8 cellular contexts compared by ENCODE assay signal in the genomic region with DNA sequence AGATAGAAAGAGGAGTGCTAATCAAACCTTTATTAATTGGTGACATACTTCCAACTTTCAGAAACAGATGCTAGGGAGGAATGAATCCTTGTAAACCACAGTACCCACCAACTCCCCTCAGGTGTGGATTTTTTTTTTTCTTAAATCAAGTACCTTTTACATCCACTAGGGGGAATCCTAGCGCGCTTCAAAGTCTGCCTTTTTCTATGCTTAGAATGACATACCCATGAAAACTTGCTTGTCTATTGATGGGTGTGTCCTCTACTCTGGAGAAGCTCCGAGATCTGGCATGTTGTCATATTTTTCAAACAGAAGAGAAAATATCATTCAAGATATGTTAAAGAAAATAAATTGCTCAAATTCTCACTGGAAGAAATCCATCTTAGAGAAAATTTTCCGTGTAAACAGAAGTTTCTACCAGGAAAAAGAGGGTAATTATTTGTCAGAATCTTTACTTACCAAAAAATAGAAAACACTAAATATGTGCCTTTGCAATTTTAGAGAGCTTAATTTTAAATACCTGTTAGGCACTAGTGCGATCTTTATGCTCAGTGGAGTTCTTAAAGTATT. TPM values are rescaled to one million over a fixed set of nuclear protein-coding genes. Genes with fewer than 3 reads are reported as not detected.
DNase-seq lines count a peak whose midpoint lies in the region; ATAC-seq, FAIRE-seq and TF ChIP-seq lines count a peak whose summit lies in the region.

No MANE protein-coding gene starts in this region.

- H3K4me2 ChIP-seq in A549 = peak overlapping the region; percentile 63; the same call in 2 of the 3 replicates
- H3K4me2 ChIP-seq in K562 (ENCODE audit: insufficient read depth, low read length) = no peak overlapping the region

- H3K27me3 ChIP-seq in K562 (ENCODE audit: control insufficient read depth in 2 of 2, insufficient read depth in 2 of 2, low read length in 2 of 2) = peaks cover 5 to 11% of the 10 kb centered on the region in 2 experiments; a peak in 3 of 5 replicates

- H2AFZ ChIP-seq in K562 (ENCODE audit: low read depth, low read length) = no peak overlapping the region

- H3K27ac ChIP-seq in A549 (no peak overlapping the region), K562 (ENCODE audit: extremely low read depth, low read depth, low read length) (no peak overlapping the region)

- intact Hi-C loops in K562 (cut with micrococcal nuclease) = no loop called here

- WGBS in A549 (ENCODE audit: missing lambda C conversion rate) = 25% methylated on average over 5 of the region's 5 CpGs
- WGBS in K562 (ENCODE audit: insufficient coverage, low coverage, missing lambda C conversion rate) = 3% methylated on average over 5 of the region's 5 CpGs

- in situ Hi-C loops in K562 (cut with MboI) = no loop called here

- peak; percentile 51 for FAIRE-seq in A549 (lab: Jason Lieb, UNC)
- FAIRE-seq in K562 (lab: Jason Lieb, UNC) = peak; percentile 87

- H3K79me2 ChIP-seq in K562 (ENCODE audit: control insufficient read depth, insufficient read depth, low read length) = no peaks in the 10 kb centered on the region

- DNase-seq in A549 (ENCODE audit: low read depth in 1 of 2, low spot score in 1 of 2) (peak; percentile 71 to 75), GF-D8 (lab: John Stamatoyannopoulos, UW) (peak; percentile 7), NOMO-1 (lab: John Stamatoyannopoulos, UW; ENCODE audit: unreplicated experiment in 2 of 2) (peak; percentile 70 to 71), K562 (ENCODE audit: extremely low read depth in 1 of 4, low spot score in 3 of 4) (peak; percentile 56 to 73 (median 67)), iPS-NIHi7 (ENCODE audit: extremely low spot score) (peak; percentile 50)
- no peak for DNase-seq in stimulated activated naive B cell treated with anti-CD40 and anti-IgM and Interleukin-4, amounts not matched to agents 10 μg/mL and 1 μg/mL and 100 μg/mL, for 72 hours

- TF ChIP-seq CTCF in A549 (IDR thresholded peaks at IDR 0.05) (peak; percentile 84), K562 (IDR thresholded peaks at IDR 0.05 in 2 of 3, conservative IDR thresholded peaks at IDR 0.05 in 1 of 3; ENCODE audit: insufficient read depth in 2 of 3, low read depth in 1 of 3, low read length in 3 of 3) (peak; percentile 59 to 76 (median 64); a peak in 4 of 6 replicates)

- no peaks in the 10 kb centered on the region for H3K27me3 Mint-ChIP-seq in stimulated activated naive B cell treated with anti-CD40 and anti-IgM and Interleukin-4, amounts not matched to agents 10 μg/mL and 1 μg/mL and 100 μg/mL, for 72 hours

- no peaks in the 10 kb centered on the region for H3K36me3 ChIP-seq in K562 (ENCODE audit: control insufficient read depth, insufficient read depth, low read length)

- POLR2A ChIA-PET in A549 (lab: Yijun Ruan, JAX) = no interaction called here
- POLR2A ChIA-PET in K562 (lab: Yijun Ruan, JAX) = no interaction called here

- no peaks in the 10 kb centered on the region; the same call in 2 of the 3 replicates for H3K9me3 ChIP-seq in A549
- H3K9me3 ChIP-seq in K562 (replicated peaks; ENCODE audit: control insufficient read depth, insufficient read depth, low read depth, low read length) = no peaks in the 10 kb centered on the region

- peaks cover 0 to 3% of the 10 kb centered on the region in 2 donors for H3K36me3 Mint-ChIP-seq in stimulated activated naive B cell treated with anti-CD40 and anti-IgM and Interleukin-4, amounts not matched to agents 10 μg/mL and 1 μg/mL and 100 μg/mL, for 72 hours

- H3K9me1 ChIP-seq in K562 (ENCODE audit: control insufficient read depth, insufficient read depth, low read length) = no peaks in the 10 kb centered on the region

- BruUV-seq in K562 (replicated peaks; lab: Mats Ljungman, UMichigan) = no TSS peak

- H3K9ac ChIP-seq in K562 (ENCODE audit: insufficient read depth in 1 of 2, low read depth in 2 of 2, low read length in 2 of 2) = no peak overlapping the region

- peak; percentile 77 to 79 for TF ChIP-seq RAD21 in A549 (conservative IDR thresholded peaks at IDR 0.05 in 1 of 2, IDR thresholded peaks at IDR 0.05 in 1 of 2)
- TF ChIP-seq RAD21 in K562 (CRISPR knock-in tag; conservative IDR thresholded peaks at IDR 0.05 in 1 of 2, IDR thresholded peaks at IDR 0.05 in 1 of 2) = peak; percentile 60 to 78

- CTCF ChIA-PET in A549 (lab: Yijun Ruan, JAX) = interaction anchor here (0.5 to 3.5 kb wide), 31 partner anchors 9 to 1409 kb away, joined by 3 to 28 read pairs (median 4); partner anchors contain the start of gene NR2C1
- CTCF ChIA-PET in K562 (lab: Yijun Ruan, JAX; ENCODE audit: low intra/inter-chr PET ratio) = interaction anchor here (0.6 to 2.0 kb wide), 5 partner anchors 33 to 1417 kb away, joined by 3 to 15 read pairs (median 3); no protein-coding TSS in a partner anchor

- TF ChIP-seq POLR2A in A549 (IDR thresholded peaks at IDR 0.05; ENCODE audit: low read length) = no peak
- no peak for TF ChIP-seq POLR2A in K562 (conservative IDR thresholded peaks at IDR 0.05)

- H3K4me1 ChIP-seq in A549 (no peaks in the 10 kb centered on the region), K562 (replicated peaks in 1 of 2; ENCODE audit: control insufficient read depth in 2 of 2, insufficient read depth in 2 of 2, low read length in 2 of 2) (no peaks in the 10 kb centered on the region)

- H3K4me3 ChIP-seq in A549 = no peak overlapping the region
- no peak overlapping the region for H3K4me3 ChIP-seq in K562

- H3K9me3 Mint-ChIP-seq in stimulated activated naive B cell treated with anti-CD40 and anti-IgM and Interleukin-4, amounts not matched to agents 10 μg/mL and 1 μg/mL and 100 μg/mL, for 72 hours = peaks cover 0 to 3% of the 10 kb centered on the region in 2 donors

- TF ChIP-seq EP300 in A549 (IDR thresholded peaks at IDR 0.05) (no peak), K562 (IDR thresholded peaks at IDR 0.05; ENCODE audit: low read length) (no peak)

- H3K27ac Mint-ChIP-seq in stimulated activated naive B cell treated with anti-CD40 and anti-IgM and Interleukin-4, amounts not matched to agents 10 μg/mL and 1 μg/mL and 100 μg/mL, for 72 hours = no peak overlapping the region

- ATAC-seq in A549 (peak; percentile 82 to 91), HG03342 (IDR thresholded peaks at IDR 0.05; ENCODE audit: unreplicated experiment) (peak; percentile 71), K562 (peak; percentile 86), HG02852 (IDR thresholded peaks at IDR 0.05; ENCODE audit: unreplicated experiment) (no peak)
- peak; percentile 84 to 93 for ATAC-seq in stimulated activated naive B cell treated with anti-CD40 and anti-IgM and Interleukin-4, amounts not matched to agents 10 μg/mL and 1 μg/mL and 100 μg/mL, for 72 hours (replicated peaks)

- H3K4me3 Mint-ChIP-seq in stimulated activated naive B cell treated with anti-CD40 and anti-IgM and Interleukin-4, amounts not matched to agents 10 μg/mL and 1 μg/mL and 100 μg/mL, for 72 hours = no peak overlapping the region

- no peaks in the 10 kb centered on the region for H4K20me1 ChIP-seq in K562 (replicated peaks; ENCODE audit: control insufficient read depth, insufficient read depth, low read length)

- peaks cover 5 to 6% of the 10 kb centered on the region in 2 donors for H3K4me1 Mint-ChIP-seq in stimulated activated naive B cell treated with anti-CD40 and anti-IgM and Interleukin-4, amounts not matched to agents 10 μg/mL and 1 μg/mL and 100 μg/mL, for 72 hours

TF ChIP-seq in A549, 52 proteins besides CTCF, POLR2A, EP300 and RAD21:
- peak; percentile 87 for TF ChIP-seq SMC3 (IDR thresholded peaks at IDR 0.05)
- TF ChIP-seq BHLHE40 (IDR thresholded peaks at IDR 0.05; ENCODE audit: low read depth, low read length) = no peak

TF ChIP-seq in K562, 482 proteins besides CTCF, POLR2A, EP300 and RAD21 (continues in another document):
- no peak for TF ChIP-seq ZNF445 (CRISPR knock-in tag; IDR thresholded peaks at IDR 0.05; ENCODE audit: low read depth)
- no peak for TF ChIP-seq ZNF316 (IDR thresholded peaks at IDR 0.05)
- TF ChIP-seq ZNF449 (CRISPR knock-in tag; IDR thresholded peaks at IDR 0.05) = no peak
- TF ChIP-seq ZNF146 (CRISPR knock-in tag; IDR thresholded peaks at IDR 0.05; ENCODE audit: unreplicated experiment) = no peak
- TF ChIP-seq SRSF1 (IDR thresholded peaks at IDR 0.05; ENCODE audit: low read depth, low read length) = no peak
- no peak for TF ChIP-seq NCOA6 (IDR thresholded peaks at IDR 0.05)

RNA-seq across cellular contexts. Expression of gene PLXNC1, which starts 14.1 kb away (rescaled TPM):
- polyA plus RNA-seq in A549 (2011; rRNA removed) (0.50 and 1.4 TPM in 2 replicates), A549 (2017; fragmentation: RNase III; extraction: RNeasy Plus Mini Kit Qiagen cat#74134 plus additional on column Dnase treatment) (0.12 to 0.18 TPM (median 0.13 TPM) in 3 replicates), K562 (2011; rRNA removed) (0.12 and 0.53 TPM in 2 replicates), K562 (2014; fragmentation: Illumina TruSeq; extraction: Trizol) (0.21 and 0.44 TPM in 2 replicates), K562 (2014; fragmentation: Nextera tagmentation; extraction: Ambion mirVana) (under 1 TPM; 0.28 to 0.55 TPM), K562 (2014; rRNA removed) (0.08 TPM in 2 replicates)
- 0.01 and 0.05 TPM in 2 replicates for polyA plus RNA-seq in A549 (2012; cell fraction: cytosol; rRNA removed)
- polyA plus RNA-seq in A549 (2012; cell fraction: nucleus; rRNA removed) = 0.06 and 0.45 TPM in 2 replicates
- 1.1 and 1.2 TPM in 2 replicates for polyA minus RNA-seq in A549 (2011; rRNA and poly(A)+ RNA removed)
- total RNA-seq in K562 (2011; cell fraction: chromatin; rRNA removed; ENCODE audit: low replicate concordance) = 0.32 and 0.37 TPM in 2 replicates
- under 0.01 TPM in 1 of 2 replicates, not detected in the other for total RNA-seq in K562 (2011; cell fraction: nucleolus; rRNA removed)
- 0.23 and 0.29 TPM in 2 replicates for total RNA-seq in K562 (2011; cell fraction: nucleoplasm; rRNA removed)
- total RNA-seq in K562 (2014; rRNA removed) (0.14 and 0.16 TPM in 2 replicates), K562 (2014; rRNA removed; fragmentation: Illumina TruSeq; extraction: Trizol) (0.18 and 0.45 TPM in 2 replicates), K562 (2015; rRNA removed; fragmentation: Illumina TruSeq; extraction: Trizol) (0.30 and 0.87 TPM in 2 replicates), K562 (2021) (0.33 and 0.42 TPM in 2 replicates)
- polyA plus RNA-seq in K562 (2011; cell fraction: cytosol; rRNA removed) = 0.01 and 0.25 TPM in 2 replicates
- polyA plus RNA-seq in K562 (2011; cell fraction: nucleus; rRNA removed) = 0.14 and 0.77 TPM in 2 replicates
- 0.59 and 1.0 TPM in 2 replicates for polyA plus RNA-seq in K562 (2012)
- polyA minus RNA-seq in K562 (2011; rRNA and poly(A)+ RNA removed) = 0.12 and 1.7 TPM in 2 replicates
- 0.76 TPM in 1 of 2 replicates, not detected in the other for polyA minus RNA-seq in K562 (2011; cell fraction: cytosol; rRNA and poly(A)+ RNA removed)
- polyA minus RNA-seq in K562 (2011; cell fraction: nucleus; rRNA and poly(A)+ RNA removed) = under 0.01 and 1.2 TPM in 2 replicates

Comparison
In these comparisons a context has a peak if more than half of its experiments do, and no peak if none do; other contexts are left out.
1. Of the 35 proteins assayed by ChIP-seq in both K562 and A549: peak only in K562: none; only in A549: SMC3; in both: CTCF and RAD21; in neither: 32.